Comparison of ENCODE assay signal across 17 cellular contexts in genomic region chr13:41267106-41267505, GRCh38.
"Had no signal": no experiment of that assay in that cellular context is flagged by ENCODE, and none has a peak within 500 bp of the region (broad histone marks: within the 10 kb centered on the region; RNA-seq: fewer than 3 reads in every experiment).

No MANE protein-coding gene starts in this region.

- H3K9me3 ChIP-seq: ascending aorta, gastrocnemius medialis had no signal

- DNase-seq: activated CD4-positive, alpha-beta T cell treated with anti-CD3 and anti-CD28 coated beads, Interleukin-2, amount 50 U/mL, for 48 hours; activated gamma-delta T cell; activated T-cell treated with anti-CD3 and anti-CD28 coated beads, Interleukin-2, amount 50 U/mL, for 72 hours; caudate nucleus; effector CD8-positive, alpha-beta T cell; gastrocnemius medialis; heart right ventricle; naive B cell; stimulated activated CD4-positive, alpha-beta T cell treated with anti-CD3 and anti-CD28 coated beads, Interleukin-12 subunit alpha, Interleukin-12 subunit beta, amount 100 ng/mL, for 4 hours; stimulated activated CD4-positive, alpha-beta T cell treated with anti-CD3 and anti-CD28 coated beads, Interleukin-2, amount 100 ng/mL, for 24 hours; T-helper 17 cell; WERI-Rb-1 had no signal

- H2AFZ ChIP-seq: parathyroid adenoma had no signal

- H3K27ac Mint-ChIP-seq: activated T-cell treated with anti-CD3 and anti-CD28 coated beads, Interleukin-2, amount 50 U/mL, for 72 hours; naive B cell; stimulated activated effector memory CD8-positive, alpha-beta T cell treated with anti-CD3 and anti-CD28 coated beads, Interleukin-12 subunit alpha, Interleukin-12 subunit beta, amount 100 ng/mL, for 72 hours; T-helper 17 cell had no signal

- H3K27me3 ChIP-seq: ascending aorta, gastrocnemius medialis, heart right ventricle, neutrophil had no signal

- H3K36me3 Mint-ChIP-seq: naive B cell had no signal

- H3K9ac ChIP-seq: parathyroid adenoma had no signal

- H3K4me3 ChIP-seq: ascending aorta, coronary artery, gastrocnemius medialis, heart right ventricle had no signal

- ATAC-seq: activated T-cell treated with anti-CD3 and anti-CD28 coated beads, Interleukin-2, amount 50 U/mL, for 72 hours; gastrocnemius medialis; heart right ventricle; stimulated activated effector memory CD8-positive, alpha-beta T cell treated with anti-CD3 and anti-CD28 coated beads, Interleukin-12 subunit alpha, Interleukin-12 subunit beta, amount 100 ng/mL, for 72 hours; T-helper 17 cell had no signal

- H3K36me3 ChIP-seq: ascending aorta, gastrocnemius medialis, neutrophil, WERI-Rb-1 had no signal

- H3K27me3 Mint-ChIP-seq: naive B cell, T-helper 17 cell had no signal

- H3K79me2 ChIP-seq: parathyroid adenoma had no signal

- H3K27ac ChIP-seq: ascending aorta, coronary artery, gastrocnemius medialis, heart right ventricle, neutrophil, parathyroid adenoma, WERI-Rb-1 had no signal

- H3K4me3 Mint-ChIP-seq: activated T-cell treated with anti-CD3 and anti-CD28 coated beads, Interleukin-2, amount 50 U/mL, for 72 hours; naive B cell; stimulated activated effector memory CD8-positive, alpha-beta T cell treated with anti-CD3 and anti-CD28 coated beads, Interleukin-12 subunit alpha, Interleukin-12 subunit beta, amount 100 ng/mL, for 72 hours; T-helper 17 cell had no signal
